Comparison of ENCODE assay signal across 27 cellular contexts in the genomic region with DNA sequence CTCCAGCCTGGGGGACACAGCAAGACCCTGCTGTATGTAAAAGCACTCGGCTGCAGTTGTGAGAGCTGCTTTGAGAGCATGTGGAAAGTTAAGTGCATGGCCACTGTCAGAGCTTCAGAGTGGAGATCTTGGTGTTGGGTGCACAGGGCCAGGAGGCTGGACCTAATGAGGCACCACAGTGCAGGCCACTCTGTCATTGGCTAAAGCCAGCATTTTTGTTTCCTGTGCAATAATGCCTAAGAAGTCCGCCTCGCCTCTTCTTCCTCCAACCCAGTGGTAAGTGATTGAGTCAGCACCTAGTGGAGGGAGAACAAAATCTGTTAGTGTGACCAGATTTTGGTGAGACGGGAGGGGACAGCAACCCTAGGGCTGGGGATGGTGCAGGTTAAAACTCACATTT.
DNase-seq lines count a peak whose midpoint lies in the region; ATAC-seq and TF ChIP-seq lines count a peak whose summit lies in the region.
"Had no signal": no experiment of that assay in that cellular context is flagged by ENCODE, and none has a peak within 500 bp of the region (broad histone marks: within the 10 kb centered on the region; RNA-seq: fewer than 3 reads in every experiment).

No MANE protein-coding gene starts in this region.

- ATAC-seq in Right ventricle myocardium superior (ENCODE audit: poor library complexity) (peak; percentile 64), left cardiac atrium (peak; percentile 14 to 56), mucosa of descending colon (peak; percentile 25), aorta (ENCODE audit: low FRiP score) (peak; percentile 4)
- ATAC-seq: A549; activated T-cell treated with anti-CD3 and anti-CD28 coated beads, Interleukin-2, amount 50 U/mL, for 4 hours had no signal

- H3K36me3 ChIP-seq in right atrium auricular region (peaks cover 46% of the 10 kb centered on the region), mucosa of descending colon (ENCODE audit: low read depth) (peaks cover 9% of the 10 kb centered on the region), aorta (ENCODE audit: control insufficient read depth in 1 of 2, insufficient read depth in 2 of 2, low read length in 1 of 2) (peaks cover 0 to 7% of the 10 kb centered on the region in 2 donors), BE2C (no peaks in the 10 kb centered on the region; the same call in 1 of the 2 replicates)

- no peak for DNase-seq in Right ventricle myocardium superior
- no peak for DNase-seq in right atrium auricular region (ENCODE audit: low spot score)
- DNase-seq in left cardiac atrium = no peak
- DNase-seq in mucosa of descending colon = peak in 1 of 3 donors; percentile 24
- DNase-seq in aorta = peak; percentile 28 to 60
- DNase-seq in NCI-H1436 treated with DMSO at 0.1 percent for 48 hours (lab: John Stamatoyannopoulos, UW) = no peak
- DNase-seq in HFFc6 = no peak
- no peak for DNase-seq in BE2C
- DNase-seq: activated CD4-positive, alpha-beta T cell treated with anti-CD3 and anti-CD28 coated beads, Interleukin-2, amount 10 ng/mL, durations not matched to agents 24 days and 14 days; activated T-cell treated with anti-CD3 and anti-CD28 coated beads, Interleukin-2, amount 50 U/mL, for 4 hours; COR-L47; DND-41; glutamatergic neuron; KBM-7; mesenchymal stem cell; NCI-H1436; NCI-H2107; stimulated activated CD4-positive, alpha-beta T cell treated with anti-CD3 and anti-CD28 coated beads, Interleukin-2, amount 100 ng/mL, for 24 hours; T-helper 9 cell had no signal

- H3K9me3 ChIP-seq in right atrium auricular region (peaks cover 0 to 11% of the 10 kb centered on the region in 2 donors), mucosa of descending colon (peaks cover 4% of the 10 kb centered on the region), aorta (ENCODE audit: control insufficient read depth, low read length) (no peaks in the 10 kb centered on the region), BE2C (no peaks in the 10 kb centered on the region)
- H3K9me3 ChIP-seq: HAP-1 had no signal

- H3K36me3 Mint-ChIP-seq in HFFc6 (ENCODE audit: low read depth) = peaks cover 8% of the 10 kb centered on the region; the same call in 1 of the 2 replicates
- H3K36me3 Mint-ChIP-seq: brain, type B pancreatic cell had no signal

- no peak overlapping the region for H3K27ac Mint-ChIP-seq in HFFc6
- H3K27ac Mint-ChIP-seq: activated CD4-positive, alpha-beta T cell treated with anti-CD3 and anti-CD28 coated beads, Interleukin-2, amount 10 ng/mL, durations not matched to agents 24 days and 14 days; B cell; brain; type B pancreatic cell had no signal

- intact Hi-C loops in Right ventricle myocardium superior (cut with DNase I) = no loop called here
- intact Hi-C loops in left cardiac atrium (cut with DNase I) = no loop called here
- intact Hi-C loops in mucosa of descending colon (cut with DNase I, micrococcal nuclease) = no loop called here
- intact Hi-C loops in aorta (cut with DNase I) = no loop called here

- no peak overlapping the region for H3K27ac ChIP-seq in right atrium auricular region
- no peak overlapping the region for H3K27ac ChIP-seq in aorta (ENCODE audit: low read depth in 1 of 2, low read length in 2 of 2)
- H3K27ac ChIP-seq: A549, VCaP had no signal

- no peak overlapping the region for H3K4me3 Mint-ChIP-seq in HFFc6
- H3K4me3 Mint-ChIP-seq: activated CD4-positive, alpha-beta T cell treated with anti-CD3 and anti-CD28 coated beads, Interleukin-2, amount 10 ng/mL, durations not matched to agents 24 days and 14 days; activated T-cell treated with anti-CD3 and anti-CD28 coated beads, Interleukin-2, amount 50 U/mL, for 4 hours; B cell; brain; type B pancreatic cell had no signal

- H3K4me1 Mint-ChIP-seq in HFFc6 (ENCODE audit: low read depth) = peaks cover 29% of the 10 kb centered on the region
- H3K4me1 Mint-ChIP-seq: activated CD4-positive, alpha-beta T cell treated with anti-CD3 and anti-CD28 coated beads, Interleukin-2, amount 10 ng/mL, durations not matched to agents 24 days and 14 days; brain had no signal

- no peaks in the 10 kb centered on the region for H3K27me3 ChIP-seq in right atrium auricular region
- H3K27me3 ChIP-seq in aorta (ENCODE audit: control insufficient read depth in 1 of 2, insufficient read depth in 2 of 2, low read length in 1 of 2) = no peaks in the 10 kb centered on the region
- no peaks in the 10 kb centered on the region for H3K27me3 ChIP-seq in BE2C
- H3K27me3 ChIP-seq: adrenal gland had no signal

- WGBS in aorta, 2 donors = 92 to 93% methylated on average over 4 of the region's 4 CpGs

- peaks cover 20% of the 10 kb centered on the region for H3K9me3 Mint-ChIP-seq in HFFc6
- H3K9me3 Mint-ChIP-seq: activated T-cell treated with anti-CD3 and anti-CD28 coated beads, Interleukin-2, amount 50 U/mL, for 4 hours; type B pancreatic cell had no signal

- H3K27me3 Mint-ChIP-seq in HFFc6 (ENCODE audit: insufficient read depth) = peaks cover 11% of the 10 kb centered on the region
- H3K27me3 Mint-ChIP-seq: activated CD4-positive, alpha-beta T cell treated with anti-CD3 and anti-CD28 coated beads, Interleukin-2, amount 10 ng/mL, durations not matched to agents 24 days and 14 days; B cell; brain; type B pancreatic cell had no signal

- H3K4me3 ChIP-seq in right atrium auricular region = no peak overlapping the region
- no peak overlapping the region for H3K4me3 ChIP-seq in mucosa of descending colon
- H3K4me3 ChIP-seq in aorta (ENCODE audit: low read length in 2 of 2) = no peak overlapping the region
- H3K4me3 ChIP-seq in BE2C (ENCODE audit: low read depth, low read length) = no peak overlapping the region
- H3K4me3 ChIP-seq: A549, adrenal gland, HAP-1, smooth muscle cell had no signal

- TF ChIP-seq CTCF in right atrium auricular region (IDR thresholded peaks at IDR 0.05) (no peak), mucosa of descending colon (IDR thresholded peaks at IDR 0.05) (no peak), HFFc6 (IDR thresholded peaks at IDR 0.05) (no peak), BE2C (IDR thresholded peaks at IDR 0.05; ENCODE audit: low read depth, low read length) (no peak)

- H3K4me1 ChIP-seq in right atrium auricular region = peaks cover 0 to 9% of the 10 kb centered on the region in 2 donors
- H3K4me1 ChIP-seq in mucosa of descending colon (ENCODE audit: low read depth) = no peaks in the 10 kb centered on the region
- H3K4me1 ChIP-seq in aorta (ENCODE audit: control insufficient read depth in 1 of 2, insufficient read depth in 2 of 2, low read length in 2 of 2) = no peaks in the 10 kb centered on the region
- H3K4me1 ChIP-seq in BE2C = no peaks in the 10 kb centered on the region
- H3K4me1 ChIP-seq: A549, HAP-1 had no signal

Comparison
In these comparisons a context has a peak if more than half of its experiments do, and no peak if none do; other contexts are left out.
1. ATAC-seq: peak in every context shown above with its lines; median percentile 64 in Right ventricle myocardium superior; 35 in left cardiac atrium; 25 in mucosa of descending colon; 4 in aorta.
2. DNase-seq: peak in aorta (2 of 2); none in Right ventricle myocardium superior (single experiment), right atrium auricular region (single experiment), left cardiac atrium (single experiment), NCI-H1436 treated with DMSO at 0.1 percent for 48 hours (single experiment), HFFc6 (single experiment) and BE2C (single experiment).